15 cellular contexts compared by ENCODE assay signal in genomic region chr1:154403983-154404382, GRCh38. TPM values are rescaled to one million over a fixed set of nuclear protein-coding genes. Genes with fewer than 3 reads are reported as not detected.
DNase-seq lines count a peak whose midpoint lies in the region; ATAC-seq, FAIRE-seq and TF ChIP-seq lines count a peak whose summit lies in the region.
"Had no signal": no experiment of that assay in that cellular context is flagged by ENCODE, and none has a peak within 500 bp of the region (broad histone marks: within the 10 kb centered on the region; RNA-seq: fewer than 3 reads in every experiment).

No MANE protein-coding gene starts in this region.

- no peaks in the 10 kb centered on the region for H3K9me3 Mint-ChIP-seq in activated naive CD8-positive, alpha-beta T cell treated with anti-CD3 and anti-CD28 coated beads, Interleukin-2, amount 10 ng/mL, durations not matched to agents 7 days and 5 days
- H3K9me3 Mint-ChIP-seq in activated naive CD8-positive, alpha-beta T cell treated with anti-CD3 and anti-CD28 coated beads, Interleukin-2, amount 50 U/mL, for 24 hours = no peaks in the 10 kb centered on the region
- no peaks in the 10 kb centered on the region for H3K9me3 Mint-ChIP-seq in T-cell

- H3K36me3 ChIP-seq in HepG2 (replicated peaks in 1 of 2; ENCODE audit: control insufficient read depth in 1 of 2, insufficient read depth in 2 of 2, low read length in 2 of 2) = no peaks in the 10 kb centered on the region
- H3K36me3 ChIP-seq: brain microvascular endothelial cell, uterus, WERI-Rb-1 had no signal

- TF ChIP-seq EP300 in HepG2 (IDR thresholded peaks at IDR 0.05; ENCODE audit: low read depth in 2 of 2, low read length in 2 of 2) (no peak), HepG2 (CRISPR knock-in tag; IDR thresholded peaks at IDR 0.05; ENCODE audit: borderline replicate concordance) (no peak)

- in situ Hi-C loops in HepG2 (cut with HindIII; ENCODE audit: extremely low pct_ligation_motif_present, low pct_unique_long_range_greater_than_20kb) = no loop called here

- no peak for FAIRE-seq in HepG2 (lab: Jason Lieb, UNC)

- TF ChIP-seq POLR2A in HepG2 (IDR thresholded peaks at IDR 0.05; ENCODE audit: insufficient read depth in 1 of 2, low read depth in 2 of 2, low read length in 2 of 2) = no peak

- H3K4me3 ChIP-seq in HepG2 (replicated peaks in 1 of 3; ENCODE audit: insufficient read depth in 1 of 3, low read depth in 2 of 3, low read length in 3 of 3) = no peak overlapping the region
- H3K4me3 ChIP-seq: lung had no signal

- H3K4me1 ChIP-seq in HepG2 (ENCODE audit: insufficient read depth, low read length) = peaks cover 70% of the 10 kb centered on the region

- H3K27ac Mint-ChIP-seq in activated naive CD8-positive, alpha-beta T cell treated with anti-CD3 and anti-CD28 coated beads, Interleukin-2, amount 10 ng/mL, durations not matched to agents 7 days and 5 days = no peak overlapping the region
- H3K27ac Mint-ChIP-seq in activated naive CD8-positive, alpha-beta T cell treated with anti-CD3 and anti-CD28 coated beads, Interleukin-2, amount 50 U/mL, for 24 hours = no peak overlapping the region
- peak overlapping the region; percentile 88 to 95 for H3K27ac Mint-ChIP-seq in T-cell

- no peak for TF ChIP-seq CTCF in HepG2 (CRISPR knock-in tag; IDR thresholded peaks at IDR 0.05)

- H3K4me1 Mint-ChIP-seq in activated naive CD8-positive, alpha-beta T cell treated with anti-CD3 and anti-CD28 coated beads, Interleukin-2, amount 10 ng/mL, durations not matched to agents 7 days and 5 days = peaks cover 50% of the 10 kb centered on the region
- H3K4me1 Mint-ChIP-seq in activated naive CD8-positive, alpha-beta T cell treated with anti-CD3 and anti-CD28 coated beads, Interleukin-2, amount 50 U/mL, for 24 hours = peaks cover 71% of the 10 kb centered on the region
- peaks cover 65 to 77% (median 72%) of the 10 kb centered on the region in 3 donors for H3K4me1 Mint-ChIP-seq in T-cell

- BruUV-seq in HepG2 (replicated peaks; lab: Mats Ljungman, UMichigan) = no TSS peak

- no peaks in the 10 kb centered on the region for H3K9me3 ChIP-seq in HepG2 (ENCODE audit: low read length)
- H3K9me3 ChIP-seq: uterus had no signal

- peak overlapping the region; percentile 57 for H3K4me3 Mint-ChIP-seq in activated naive CD8-positive, alpha-beta T cell treated with anti-CD3 and anti-CD28 coated beads, Interleukin-2, amount 10 ng/mL, durations not matched to agents 7 days and 5 days
- no peak overlapping the region for H3K4me3 Mint-ChIP-seq in activated naive CD8-positive, alpha-beta T cell treated with anti-CD3 and anti-CD28 coated beads, Interleukin-2, amount 50 U/mL, for 24 hours
- H3K4me3 Mint-ChIP-seq in T-cell = peak overlapping the region; percentile 15 to 92 (median 81)

- no peaks in the 10 kb centered on the region for H4K20me1 ChIP-seq in HepG2 (ENCODE audit: insufficient read depth, low read length)

- 55% methylated on average over 3 of the region's 3 CpGs for whole genome bisulfite sequencing in HepG2 (ENCODE audit: low lambda C conversion rate)

- CTCF ChIA-PET in T-cell (lab: Charles Lee) = interaction anchor here in 1 of 2 donors (0.5 to 2.1 kb wide), 7 partner anchors 8 to 78 kb away, joined by 3 to 7 read pairs (median 4); partner anchors contain the start of gene ATP8B2
- CTCF ChIA-PET in HepG2 (lab: Yijun Ruan, JAX; ENCODE audit: low intra/inter-chr PET ratio, low total read pairs) = interaction anchor here (2.5 kb wide), 1 partner anchor 39 kb away, joined by 12 read pairs; no protein-coding TSS in a partner anchor

- no peaks in the 10 kb centered on the region for H3K79me2 ChIP-seq in HepG2 (ENCODE audit: insufficient read depth, low read length)

- ATAC-seq in activated naive CD8-positive, alpha-beta T cell treated with anti-CD3 and anti-CD28 coated beads, Interleukin-2, amount 10 ng/mL, durations not matched to agents 7 days and 5 days (ENCODE audit: low read depth) = no peak
- no peak for ATAC-seq in activated naive CD8-positive, alpha-beta T cell treated with anti-CD3 and anti-CD28 coated beads, Interleukin-2, amount 50 U/mL, for 24 hours
- no peak for ATAC-seq in T-cell (replicated peaks in 1 of 4)
- no peak for ATAC-seq in HepG2
- no peak for ATAC-seq in GM18867 (IDR thresholded peaks at IDR 0.05; ENCODE audit: unreplicated experiment)

- no peak overlapping the region for H3K9ac ChIP-seq in HepG2 (ENCODE audit: insufficient read depth, low read depth, low read length)

- POLR2A ChIA-PET in activated naive CD8-positive, alpha-beta T cell treated with anti-CD3 and anti-CD28 coated beads, Interleukin-2, amount 10 ng/mL, durations not matched to agents 7 days and 5 days (lab: Charles Lee) = interaction anchor here (1.0 to 2.0 kb wide), 3 partner anchors 16 to 223 kb away, joined by 7 to 11 read pairs (median 8); no protein-coding TSS in a partner anchor
- POLR2A ChIA-PET in T-cell (lab: Charles Lee) (interaction anchor here (0.5 to 1.3 kb wide), 3 partner anchors 17 to 183 kb away, joined by 3 to 4 read pairs (median 3); partner anchors contain the start of gene UBAP2L (in 1 of the 2)), HepG2 (lab: Yijun Ruan, JAX) (interaction anchor here (1.9 to 8.9 kb wide), 3 partner anchors 14 to 18 kb away, joined by 8 to 146 read pairs (median 9); no protein-coding TSS in a partner anchor)

- no peak for TF ChIP-seq RAD21 in HepG2 (CRISPR knock-in tag; IDR thresholded peaks at IDR 0.05)

- H3K27me3 ChIP-seq in HepG2 (ENCODE audit: control insufficient read depth in 1 of 2, insufficient read depth in 2 of 2, low read length in 2 of 2) = peaks cover 0 to 22% of the 10 kb centered on the region in 2 experiments; a peak in 4 of 5 replicates
- H3K27me3 ChIP-seq: uterus had no signal

- peaks cover 24% of the 10 kb centered on the region for H3K27me3 Mint-ChIP-seq in activated naive CD8-positive, alpha-beta T cell treated with anti-CD3 and anti-CD28 coated beads, Interleukin-2, amount 10 ng/mL, durations not matched to agents 7 days and 5 days
- peaks cover 2% of the 10 kb centered on the region for H3K27me3 Mint-ChIP-seq in activated naive CD8-positive, alpha-beta T cell treated with anti-CD3 and anti-CD28 coated beads, Interleukin-2, amount 50 U/mL, for 24 hours
- no peaks in the 10 kb centered on the region for H3K27me3 Mint-ChIP-seq in T-cell

- no peak overlapping the region for H3K27ac ChIP-seq in HepG2 (ENCODE audit: extremely low read length, insufficient read depth, low read length)
- H3K27ac ChIP-seq: brain microvascular endothelial cell, GM23248, WERI-Rb-1 had no signal

- no peaks in the 10 kb centered on the region for H3K36me3 Mint-ChIP-seq in activated naive CD8-positive, alpha-beta T cell treated with anti-CD3 and anti-CD28 coated beads, Interleukin-2, amount 10 ng/mL, durations not matched to agents 7 days and 5 days
- H3K36me3 Mint-ChIP-seq in activated naive CD8-positive, alpha-beta T cell treated with anti-CD3 and anti-CD28 coated beads, Interleukin-2, amount 50 U/mL, for 24 hours (ENCODE audit: low read depth) = no peaks in the 10 kb centered on the region
- H3K36me3 Mint-ChIP-seq in T-cell = no peaks in the 10 kb centered on the region

- no peak overlapping the region for H3K4me2 ChIP-seq in HepG2 (ENCODE audit: low read depth, low read length)

- DNase-seq in activated naive CD8-positive, alpha-beta T cell treated with anti-CD3 and anti-CD28 coated beads, Interleukin-2, amount 10 ng/mL, durations not matched to agents 7 days and 5 days = no peak
- no peak for DNase-seq in activated naive CD8-positive, alpha-beta T cell treated with anti-CD3 and anti-CD28 coated beads, Interleukin-2, amount 50 U/mL, for 24 hours
- DNase-seq in T-cell (no peak), HepG2 (ENCODE audit: low spot score) (no peak), NCI-H82 (lab: John Stamatoyannopoulos, UW) (no peak), DMS53 (lab: John Stamatoyannopoulos, UW) (no peak), ureter (ENCODE audit: low spot score) (no peak)
- DNase-seq: brain microvascular endothelial cell, erythroblast, GM23248, NCI-H187 treated with DMSO at 0.1 percent for 48 hours, uterus, WERI-Rb-1 had no signal

- intact Hi-C loops in HepG2 (cut with micrococcal nuclease; ENCODE audit: unreplicated experiment) = loop anchor here (10.0 kb wide), 1 partner anchor 49 kb away; no protein-coding TSS in a partner anchor

- H2AFZ ChIP-seq in HepG2 (ENCODE audit: low read length) = no peak overlapping the region

TF ChIP-seq in HepG2, 621 proteins besides CTCF, POLR2A, EP300 and RAD21:
- TF ChIP-seq ARNT2 (CRISPR knock-in tag; IDR thresholded peaks at IDR 0.05; ENCODE audit: low read depth) = no peak
- no peak for TF ChIP-seq AGO1 (IDR thresholded peaks at IDR 0.05; ENCODE audit: low read depth, low read length, poor library complexity, severe bottlenecking)
- peak; percentile 81 for TF ChIP-seq PCBP2 (optimal IDR thresholded peaks at IDR 0.05; ENCODE audit: low read depth, low read length, poor library complexity, severe bottlenecking)
- TF ChIP-seq ZNF354B (CRISPR knock-in tag; IDR thresholded peaks at IDR 0.05) = no peak

RNA-seq across cellular contexts. Expression of gene IL6R, which starts 1.2 kb away (rescaled TPM):
- 1 to 10 TPM; 4.6 to 6.3 TPM for total RNA-seq in activated naive CD8-positive, alpha-beta T cell treated with anti-CD3 and anti-CD28 coated beads, Interleukin-2, amount 10 ng/mL, durations not matched to agents 7 days and 5 days
- total RNA-seq in T-cell = 10 to 100 TPM; 76.0 to 87.9 (median 80.8) TPM
- 3.5 and 5.0 TPM in 2 replicates for total RNA-seq in HepG2 (2016; rRNA removed; fragmentation: Illumina TruSeq; extraction: Trizol)
- 0.71 and 0.91 TPM in 2 replicates for total RNA-seq in HepG2 (2016; cell fraction: cytosol; rRNA removed; fragmentation: Illumina TruSeq; extraction: Trizol; ENCODE audit: low read depth)
- total RNA-seq in HepG2 (2016; cell fraction: insoluble cytoplasmic fraction; rRNA removed; fragmentation: Illumina TruSeq; extraction: Trizol) = 1.9 and 4.6 TPM in 2 replicates
- 1.2 and 1.3 TPM in 2 replicates for total RNA-seq in HepG2 (2016; cell fraction: membrane; rRNA removed; fragmentation: Illumina TruSeq; extraction: Trizol)
- total RNA-seq in HepG2 (2016; cell fraction: nucleus; rRNA removed; fragmentation: Illumina TruSeq; extraction: Trizol) = 3.7 and 4.0 TPM in 2 replicates
- 24.5 and 30.5 TPM in 2 replicates for polyA plus RNA-seq in HepG2 (2011; rRNA removed)
- 15.2 and 20.2 TPM in 2 replicates for polyA plus RNA-seq in HepG2 (2011; cell fraction: cytosol; rRNA removed)
- 15.9 and 16.7 TPM in 2 replicates for polyA plus RNA-seq in HepG2 (2011; cell fraction: nucleus; rRNA removed)
- 13.7 and 18.5 TPM in 2 replicates for polyA plus RNA-seq in HepG2 (2012)
- 0.28 and 0.32 TPM in 2 replicates for polyA plus RNA-seq in HepG2 (2016; cell fraction: cytosol; fragmentation: Illumina TruSeq; extraction: Trizol; ENCODE audit: low read depth)
- 1.4 and 2.1 TPM in 2 replicates for polyA plus RNA-seq in HepG2 (2016; cell fraction: insoluble cytoplasmic fraction; fragmentation: Illumina TruSeq; extraction: Trizol; ENCODE audit: low read depth)
- polyA plus RNA-seq in HepG2 (2016; cell fraction: membrane; fragmentation: Illumina TruSeq; extraction: Trizol; ENCODE audit: low read depth) = 0.60 and 0.65 TPM in 2 replicates
- 4.0 and 4.9 TPM in 2 replicates for polyA plus RNA-seq in HepG2 (2016; cell fraction: nucleus; fragmentation: Illumina TruSeq; extraction: Trizol; ENCODE audit: insufficient read depth, low read depth)
- 13.3 and 63.4 TPM in 2 replicates for polyA minus RNA-seq in HepG2 (2011; rRNA and poly(A)+ RNA removed; ENCODE audit: low replicate concordance)
- 10.3 and 13.7 TPM in 2 replicates for polyA minus RNA-seq in HepG2 (2011; cell fraction: cytosol; rRNA and poly(A)+ RNA removed)
- polyA minus RNA-seq in HepG2 (2011; cell fraction: nucleus; rRNA and poly(A)+ RNA removed) = 13.4 and 13.8 TPM in 2 replicates
- total RNA-seq in ureter = 12.5 TPM

Comparison
In these comparisons a context has a peak if more than half of its experiments do, and no peak if none do; other contexts are left out.
1. H3K27ac Mint-ChIP-seq: peak in T-cell (2 of 2); none in activated naive CD8-positive, alpha-beta T cell treated with anti-CD3 and anti-CD28 coated beads, Interleukin-2, amount 10 ng/mL, durations not matched to agents 7 days and 5 days (single experiment) and activated naive CD8-positive, alpha-beta T cell treated with anti-CD3 and anti-CD28 coated beads, Interleukin-2, amount 50 U/mL, for 24 hours (single experiment).